6 cellular contexts compared by ENCODE assay signal in the genomic region with DNA sequence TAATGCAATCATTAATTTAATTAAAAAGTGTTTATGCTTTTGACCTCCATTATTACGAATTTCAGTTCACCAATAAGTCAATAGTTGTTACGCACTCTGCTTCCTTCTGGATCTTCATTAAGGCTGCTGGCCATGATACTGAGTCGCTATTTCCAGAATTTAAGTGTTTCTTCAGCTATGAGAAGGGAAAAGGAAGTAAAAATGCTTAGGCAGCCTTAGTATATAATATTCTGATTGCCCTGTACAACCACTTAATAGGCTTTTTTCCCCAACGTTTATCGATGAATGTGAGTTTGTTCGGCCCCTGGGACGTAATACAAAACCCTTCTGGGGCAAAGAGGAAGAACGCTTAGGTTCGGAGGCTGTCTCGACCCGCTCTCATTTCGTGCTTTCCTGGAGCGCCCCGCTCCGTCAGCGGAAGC. TPM values are rescaled to one million over a fixed set of nuclear protein-coding genes. Genes with fewer than 3 reads are reported as not detected.
DNase-seq lines count a peak whose midpoint lies in the region; TF ChIP-seq lines count a peak whose summit lies in the region.

No MANE protein-coding gene starts in this region.

- BruUV-seq in OCI-LY7 (replicated peaks; lab: Mats Ljungman, UMichigan) = TSS peak; percentile 60

- H3K4me1 ChIP-seq in OCI-LY7 (ENCODE audit: insufficient read depth, low read length, poor library complexity, severe bottlenecking) = peaks cover 35% of the 10 kb centered on the region
- H3K4me1 ChIP-seq in thymus (ENCODE audit: control insufficient read depth, insufficient read depth, low read length) = peaks cover 23% of the 10 kb centered on the region

- peak; percentile 79 for DNase-seq in OCI-LY7 (ENCODE audit: low spot score)
- no peak for DNase-seq in fibroblast of villous mesenchyme (ENCODE audit: low read depth)
- no peak for DNase-seq in NCI-H2081 treated with DMSO at 0.1 percent for 48 hours (lab: John Stamatoyannopoulos, UW)
- no peak for DNase-seq in NCI-H146 treated with DMSO at 0.1 percent for 48 hours (lab: John Stamatoyannopoulos, UW; ENCODE audit: unreplicated experiment)

- no peaks in the 10 kb centered on the region for H3K9me2 ChIP-seq in OCI-LY7 (ENCODE audit: insufficient read depth, low read length)

- peak overlapping the region; percentile 77 for H3K4me2 ChIP-seq in OCI-LY7 (ENCODE audit: low read length)

- intact Hi-C loops in OCI-LY7 (cut with micrococcal nuclease; ENCODE audit: unreplicated experiment) = loop anchor here (5.0 kb wide), 3 partner anchors 246 to 661 kb away; a partner anchor contains a TSS

- TF ChIP-seq CTCF in GM12875 (IDR thresholded peaks at IDR 0.05; ENCODE audit: borderline replicate concordance, insufficient read depth, low read depth, low read length) (no peak), OCI-LY7 (conservative IDR thresholded peaks at IDR 0.05; ENCODE audit: low read length) (peak; percentile 23; the same call in 1 of the 2 replicates), fibroblast of villous mesenchyme (IDR thresholded peaks at IDR 0.05; ENCODE audit: insufficient read depth, low read depth, low read length) (peak; percentile 7)

- POLR2A ChIA-PET in OCI-LY7 (lab: Charles Lee) = interaction anchor here (0.8 to 2.6 kb wide), 5 partner anchors 9 to 129 kb away, joined by 3 to 13 read pairs (median 3); a partner anchor contains a TSS

- no peaks in the 10 kb centered on the region for H3K27me3 ChIP-seq in thymus (ENCODE audit: control insufficient read depth, insufficient read depth)

- H2AFZ ChIP-seq in OCI-LY7 (ENCODE audit: low read length) = peak overlapping the region; percentile 75

- H3K36me3 ChIP-seq in OCI-LY7 (ENCODE audit: insufficient read depth, low read length) (peaks cover 59% of the 10 kb centered on the region), thymus (ENCODE audit: control insufficient read depth, insufficient read depth) (peaks cover 3% of the 10 kb centered on the region)

- CTCF ChIA-PET in OCI-LY7 (lab: Charles Lee; ENCODE audit: unreplicated experiment) = interaction anchor here (0.6 to 1.4 kb wide), 2 partner anchors 16 to 42 kb away, joined by 3 to 4 read pairs; no protein-coding TSS in a partner anchor

- H3K27ac ChIP-seq in OCI-LY7 (ENCODE audit: low read depth, low read length, poor library complexity, severe bottlenecking) (peak overlapping the region; percentile 92), thymus (ENCODE audit: low read depth) (peak overlapping the region; percentile 99)

- H4K20me1 ChIP-seq in OCI-LY7 (ENCODE audit: insufficient read depth, low read length) = peaks cover 25% of the 10 kb centered on the region; the same call in 1 of the 2 replicates

- H3K4me3 ChIP-seq in GM12875 (ENCODE audit: low read depth, low read length) = peak overlapping the region; percentile 48
- H3K4me3 ChIP-seq in OCI-LY7 (ENCODE audit: low read depth, low read length, poor library complexity, severe bottlenecking) = peak overlapping the region; percentile 97
- peak overlapping the region; percentile 88 for H3K4me3 ChIP-seq in fibroblast of villous mesenchyme (ENCODE audit: low read depth, low read length)
- H3K4me3 ChIP-seq in thymus (ENCODE audit: low read length) = peak overlapping the region; percentile 76

- under 1% methylated on average over 16 of the region's 16 CpGs for WGBS in thymus

- peaks cover 50% of the 10 kb centered on the region for H3K79me2 ChIP-seq in OCI-LY7 (ENCODE audit: insufficient read depth, low read depth, low read length)

- no peaks in the 10 kb centered on the region for H3K9me3 ChIP-seq in OCI-LY7 (ENCODE audit: low read length)
- H3K9me3 ChIP-seq in thymus (ENCODE audit: control insufficient read depth) = no peaks in the 10 kb centered on the region

RNA-seq across cellular contexts. Expression of a gene that starts 0.6 kb away (rescaled TPM):
- total RNA-seq in OCI-LY7 (2014; rRNA removed; shearing (Covaris generic)) = 19.5 and 21.0 TPM in 2 replicates
- total RNA-seq in OCI-LY7 (2022) (41.6 and 47.9 TPM in 2 replicates), fibroblast of villous mesenchyme (3.2 and 4.7 TPM in 2 replicates)
- 50.9 TPM for polyA plus RNA-seq in thymus

RNA-seq across cellular contexts. Expression of a gene that starts 1.3 kb away (rescaled TPM):
- total RNA-seq in OCI-LY7 (2014; rRNA removed; shearing (Covaris generic)) = 23.5 and 29.5 TPM in 2 replicates
- total RNA-seq in OCI-LY7 (2022) (46.4 and 47.9 TPM in 2 replicates), fibroblast of villous mesenchyme (7.7 and 10.4 TPM in 2 replicates)
- polyA plus RNA-seq in thymus = 19.3 TPM

RNA-seq across cellular contexts. Expression of a gene that starts 18.5 kb away (rescaled TPM):
- not detected in 2 replicates for total RNA-seq in OCI-LY7 (2014; rRNA removed; shearing (Covaris generic))
- total RNA-seq in OCI-LY7 (2022) (not detected in 2 replicates), fibroblast of villous mesenchyme (not detected in 2 replicates)
- polyA plus RNA-seq in thymus = 7.0 TPM

RNA-seq across cellular contexts. Expression of a gene that starts 29.2 kb away (rescaled TPM):
- not detected in 2 replicates for total RNA-seq in OCI-LY7 (2014; rRNA removed; shearing (Covaris generic))
- total RNA-seq in OCI-LY7 (2022) (not detected in 2 replicates), fibroblast of villous mesenchyme (not detected in 2 replicates)
- 0.09 TPM for polyA plus RNA-seq in thymus

RNA-seq across cellular contexts. Expression of a gene that starts 32.5 kb away (rescaled TPM):
- total RNA-seq in OCI-LY7 (2014; rRNA removed; shearing (Covaris generic)) = 0.62 and 0.85 TPM in 2 replicates
- 0.49 and 0.63 TPM in 2 replicates for total RNA-seq in OCI-LY7 (2022)
- under 0.01 TPM in 2 replicates for total RNA-seq in fibroblast of villous mesenchyme
- polyA plus RNA-seq in thymus = 5.8 TPM
